In the genomic region with DNA sequence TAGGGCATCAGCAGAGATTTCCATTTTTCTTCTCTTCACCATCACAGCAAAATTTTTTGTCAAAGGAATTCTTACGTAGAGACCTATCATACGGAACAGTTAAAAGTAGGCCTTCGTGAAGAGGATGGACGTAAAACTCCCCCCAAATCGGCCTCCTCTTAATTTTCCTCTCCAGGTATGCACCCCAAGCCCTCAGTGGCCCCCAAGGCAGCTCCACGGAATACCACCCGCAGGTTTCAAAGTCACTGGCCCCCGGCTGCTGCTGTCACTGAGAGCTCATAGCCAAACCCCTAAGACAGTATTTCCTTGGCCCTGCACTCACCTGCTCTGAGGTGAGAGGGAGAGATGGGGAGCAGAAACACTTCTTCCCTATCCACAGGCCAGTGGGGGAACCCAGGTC, we compare ENCODE assay signal across 20 cellular contexts. TPM values are rescaled to one million over a fixed set of nuclear protein-coding genes. Genes with fewer than 3 reads are reported as not detected.
DNase-seq lines count a peak whose midpoint lies in the region; ATAC-seq and TF ChIP-seq lines count a peak whose summit lies in the region.
"Had no signal": no experiment of that assay in that cellular context is flagged by ENCODE, and none has a peak within 500 bp of the region (broad histone marks: within the 10 kb centered on the region; RNA-seq: fewer than 3 reads in every experiment).

No MANE protein-coding gene starts in this region.

- H3K36me3 Mint-ChIP-seq in GM23338 (ENCODE audit: low read depth) = peaks cover 86% of the 10 kb centered on the region

- peaks cover 38% of the 10 kb centered on the region for H3K27me3 Mint-ChIP-seq in GM23338 (ENCODE audit: insufficient read depth, low read depth, poor library complexity)

- H3K36me3 ChIP-seq in GM23338 (ENCODE audit: insufficient read depth) (peaks cover 12% of the 10 kb centered on the region; the same call in 1 of the 2 replicates), HUES6 (ENCODE audit: control insufficient read depth, insufficient read depth, low read length) (peaks cover 89% of the 10 kb centered on the region), iPS-15b (ENCODE audit: control insufficient read depth, insufficient read depth, low read length) (peaks cover 63% of the 10 kb centered on the region), spleen (no peaks in the 10 kb centered on the region)

- intact Hi-C loops in spleen (cut with DNase I; ENCODE audit: low total_unique reads) = no loop called here

- peak; percentile 2; the same call in 2 of the 3 replicates for ATAC-seq in GM23338

- peaks cover 95% of the 10 kb centered on the region for H3K4me1 Mint-ChIP-seq in GM23338

- H3K9me3 ChIP-seq in HUES6 (ENCODE audit: control insufficient read depth, insufficient read depth, low read depth, low read length) = no peaks in the 10 kb centered on the region
- H3K9me3 ChIP-seq in iPS-15b (ENCODE audit: control insufficient read depth, insufficient read depth, low read length) = no peaks in the 10 kb centered on the region
- H3K9me3 ChIP-seq in spleen = no peaks in the 10 kb centered on the region
- H3K9me3 ChIP-seq: A549 had no signal

- H2AFZ ChIP-seq in GM23338 = no peak overlapping the region
- H2AFZ ChIP-seq: PC-9 had no signal

- H3F3A ChIP-seq in GM23338 (replicated peaks; ENCODE audit: low read depth) = peaks cover 61% of the 10 kb centered on the region

- no peaks in the 10 kb centered on the region for H3K9me2 ChIP-seq in GM23338 (ENCODE audit: insufficient read depth)

- peaks cover 95% of the 10 kb centered on the region for H4K20me1 ChIP-seq in GM23338 (replicated peaks; ENCODE audit: insufficient read depth)

- peaks cover 100% of the 10 kb centered on the region for H3K79me2 ChIP-seq in GM23338 (replicated peaks; ENCODE audit: insufficient read depth)

- DNase-seq in GM23338 (ENCODE audit: low spot score) (no peak), spleen (peak; percentile 44), NCI-H1105 treated with DMSO at 0.1 percent for 48 hours (lab: John Stamatoyannopoulos, UW) (no peak), NCI-H774 (lab: John Stamatoyannopoulos, UW) (no peak)
- no peak for DNase-seq in activated naive CD4-positive, alpha-beta T cell treated with Interleukin-2 at 50 U/mL for 16 hours
- DNase-seq: AML-193; CD4-positive, alpha-beta T cell; COR-L47; NCI-H2029 treated with DMSO at 0.1 percent for 48 hours; NCI-H446 treated with DMSO at 0.1 percent for 48 hours; NCI-H526; PC-9; SHP77 had no signal

- H3K27me3 ChIP-seq in GM23338 (ENCODE audit: insufficient read depth) = no peaks in the 10 kb centered on the region
- H3K27me3 ChIP-seq in HUES6 (ENCODE audit: control insufficient read depth, insufficient read depth, low read length) = no peaks in the 10 kb centered on the region
- H3K27me3 ChIP-seq in iPS-15b (ENCODE audit: control insufficient read depth, insufficient read depth, low read length) = no peaks in the 10 kb centered on the region
- no peaks in the 10 kb centered on the region for H3K27me3 ChIP-seq in spleen (replicated peaks in 1 of 7)
- H3K27me3 ChIP-seq: BLaER1 treated with 17β-estradiol and CSF1 and Interleukin-3, amounts not matched to agents 10 nM and 100 nM had no signal

- TF ChIP-seq CTCF in GM23338 (conservative IDR thresholded peaks at IDR 0.05; ENCODE audit: low read depth in 2 of 2) (no peak), spleen (IDR thresholded peaks at IDR 0.05 in 8 of 11, conservative IDR thresholded peaks at IDR 0.05 in 3 of 11) (no peak)

- TF ChIP-seq POLR2A in spleen (IDR thresholded peaks at IDR 0.05) = no peak

- peak overlapping the region; percentile 79 for H3K27ac Mint-ChIP-seq in GM23338
- H3K27ac Mint-ChIP-seq: CD4-positive, alpha-beta T cell had no signal

- H3K27ac ChIP-seq in GM23338 (ENCODE audit: low read depth) = peak overlapping the region; percentile 90
- 0 out of 2 replicates have a peak overlapping the region, but pooled peaks have one; percentile 25 for H3K27ac ChIP-seq in HUES6 (ENCODE audit: low read depth, low read length)
- no peak overlapping the region for H3K27ac ChIP-seq in spleen
- H3K27ac ChIP-seq: A549; BLaER1 treated with 17β-estradiol and CSF1 and Interleukin-3, amounts not matched to agents 10 nM and 100 nM; HL-60; PC-9 had no signal

- no peak overlapping the region for H3K9ac ChIP-seq in HUES6 (ENCODE audit: low read length)
- peak overlapping the region; percentile 57 for H3K9ac ChIP-seq in iPS-15b (ENCODE audit: low read depth, low read length)
- H3K9ac ChIP-seq: BLaER1 treated with 17β-estradiol and CSF1 and Interleukin-3, amounts not matched to agents 10 nM and 100 nM had no signal

- H3K4me1 ChIP-seq in GM23338 (ENCODE audit: insufficient read depth) (peaks cover 97% of the 10 kb centered on the region), HUES6 (ENCODE audit: control insufficient read depth, insufficient read depth, low read length) (peaks cover 90% of the 10 kb centered on the region), iPS-15b (ENCODE audit: control insufficient read depth, insufficient read depth, low read length) (peaks cover 67% of the 10 kb centered on the region), spleen (peaks cover 0 to 36% (median 6%) of the 10 kb centered on the region in 6 donors)

- H3K4me3 Mint-ChIP-seq in GM23338 = peak overlapping the region; percentile 39; the same call in 2 of the 3 replicates
- H3K4me3 Mint-ChIP-seq: CD4-positive, alpha-beta T cell had no signal

- no peaks in the 10 kb centered on the region for H3K9me3 Mint-ChIP-seq in GM23338
- H3K9me3 Mint-ChIP-seq: CD4-positive, alpha-beta T cell had no signal

- H3K4me3 ChIP-seq in GM23338 = peak overlapping the region; percentile 34; the same call in 1 of the 2 replicates
- H3K4me3 ChIP-seq in HUES6 (ENCODE audit: low read depth, low read length) = 0 out of 2 replicates have a peak overlapping the region, but pooled peaks have one; percentile 2
- H3K4me3 ChIP-seq in iPS-15b (ENCODE audit: low read depth, low read length) = no peak overlapping the region
- no peak overlapping the region for H3K4me3 ChIP-seq in spleen
- H3K4me3 ChIP-seq: A549; BLaER1 treated with 17β-estradiol and CSF1 and Interleukin-3, amounts not matched to agents 10 nM and 100 nM; GM12878; K562; PC-9 had no signal

- 85 to 95% (median 93%) methylated on average over 8 of the region's 8 CpGs for WGBS in spleen, 5 donors

- peak overlapping the region; percentile 100 for H3K4me2 ChIP-seq in GM23338
- H3K4me2 ChIP-seq: A549; BLaER1 treated with 17β-estradiol and CSF1 and Interleukin-3, amounts not matched to agents 10 nM and 100 nM; PC-9 had no signal

RNA-seq across cellular contexts. Expression of a gene that starts 8.8 kb away (rescaled TPM):
- total RNA-seq in GM23338 (2014; rRNA removed; shearing (Covaris generic)) = 698 and 727 TPM in 2 replicates
- 215 and 220 TPM in 2 replicates for polyA plus RNA-seq in GM23338 (2016; fragmentation: Nextera tagmentation; extraction: Ambion mirVana)
- 10 to 100 TPM; 12.8 to 27.5 (median 18.7) TPM for total RNA-seq in spleen
- 1 to 10 TPM; 1.9 to 5.0 (median 2.9) TPM for polyA plus RNA-seq in spleen

Comparison
In these comparisons a context has a peak if more than half of its experiments do, and no peak if none do; other contexts are left out.
1. H3K27ac ChIP-seq: peak in GM23338 (single experiment) and HUES6 (single experiment); none in spleen (0 of 8).
2. H3K4me3 ChIP-seq: peak in GM23338 (single experiment) and HUES6 (single experiment); none in iPS-15b (single experiment) and spleen (0 of 8).
3. RNA of a gene that starts 8.8 kb away (total RNA-seq): 698 to 727 TPM in GM23338; 12.8 to 27.5 TPM in spleen; every median in the first group is over 10 times any median in the second.